In genomic region chr10:87816842-87817178, GRCh38 we compare ENCODE assay signal across 1 cellular context.
TF ChIP-seq lines count a peak whose summit lies in the region.

No MANE protein-coding gene starts in this region.

TF ChIP-seq in SK-N-SH, 30 proteins besides CTCF, POLR2A, EP300 and RAD21 (continued from another document):
- TF ChIP-seq REST (IDR thresholded peaks at IDR 0.05; ENCODE audit: low read depth, low read length) (no peak), RFX5 (IDR thresholded peaks at IDR 0.05; ENCODE audit: low read length) (no peak), SIN3A (IDR thresholded peaks at IDR 0.05; ENCODE audit: borderline replicate concordance, low read depth, low read length) (no peak)
